1 cellular context compared by ENCODE assay signal in the genomic region with DNA sequence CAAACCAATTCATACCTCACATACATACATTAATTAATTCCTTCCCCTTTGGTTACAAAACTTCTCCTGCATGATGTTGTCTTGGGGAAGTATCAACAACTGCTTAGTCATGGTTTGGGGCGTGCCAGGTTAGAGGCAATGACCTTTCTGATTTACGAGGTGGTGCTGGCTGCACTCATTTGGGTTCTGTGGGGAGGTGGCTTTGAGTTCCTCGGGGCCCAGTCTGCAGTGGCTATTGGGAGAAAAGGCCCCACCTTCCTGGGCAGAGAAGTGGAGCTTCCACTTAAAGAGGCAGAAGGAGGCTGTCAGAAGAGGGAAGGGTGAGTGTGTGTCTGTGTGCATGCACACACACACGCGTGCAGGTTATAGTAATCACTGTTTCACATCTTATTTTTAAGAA.
A peak's percentile ranks its signal among the peaks of the same experiment; 100 is the strongest.
TF ChIP-seq lines count a peak whose summit lies in the region.

No MANE protein-coding gene starts in this region.

TF ChIP-seq in HEK293, 187 proteins besides CTCF, POLR2A, EP300 and RAD21 (continued from another document):
- TF ChIP-seq, protein P1, sequence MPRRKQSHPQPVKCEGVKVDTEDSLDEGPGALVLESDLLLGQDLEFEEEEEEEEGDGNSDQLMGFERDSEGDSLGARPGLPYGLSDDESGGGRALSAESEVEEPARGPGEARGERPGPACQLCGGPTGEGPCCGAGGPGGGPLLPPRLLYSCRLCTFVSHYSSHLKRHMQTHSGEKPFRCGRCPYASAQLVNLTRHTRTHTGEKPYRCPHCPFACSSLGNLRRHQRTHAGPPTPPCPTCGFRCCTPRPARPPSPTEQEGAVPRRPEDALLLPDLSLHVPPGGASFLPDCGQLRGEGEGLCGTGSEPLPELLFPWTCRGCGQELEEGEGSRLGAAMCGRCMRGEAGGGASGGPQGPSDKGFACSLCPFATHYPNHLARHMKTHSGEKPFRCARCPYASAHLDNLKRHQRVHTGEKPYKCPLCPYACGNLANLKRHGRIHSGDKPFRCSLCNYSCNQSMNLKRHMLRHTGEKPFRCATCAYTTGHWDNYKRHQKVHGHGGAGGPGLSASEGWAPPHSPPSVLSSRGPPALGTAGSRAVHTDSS (tag by site-specific recombination; IDR thresholded peaks at IDR 0.05) = no peak
- TF ChIP-seq GLIS1 (tag by site-specific recombination; IDR thresholded peaks at IDR 0.05) (0 out of 2 replicates have a peak, but pooled peaks have one; percentile 7), ZNF175 (tag by site-specific recombination; IDR thresholded peaks at IDR 0.05) (no peak), ZNF174 (tag by site-specific recombination; IDR thresholded peaks at IDR 0.05) (no peak), ZNF10 (tag by site-specific recombination; IDR thresholded peaks at IDR 0.05) (peak; percentile 65; the same call in 1 of the 2 replicates), ZNF112 (tag by site-specific recombination; IDR thresholded peaks at IDR 0.05) (no peak), ZNF768 (tag by site-specific recombination; IDR thresholded peaks at IDR 0.05) (no peak), TRIM28 (IDR thresholded peaks at IDR 0.05; ENCODE audit: borderline replicate concordance, low read length) (no peak), ZNF211 (tag by site-specific recombination; IDR thresholded peaks at IDR 0.05; ENCODE audit: low read depth) (no peak), ZNF202 (tag by site-specific recombination; IDR thresholded peaks at IDR 0.05; ENCODE audit: borderline replicate concordance) (no peak), OVOL3 (tag by site-specific recombination; IDR thresholded peaks at IDR 0.05) (no peak), ZFHX2 (tag by site-specific recombination; conservative IDR thresholded peaks at IDR 0.05) (no peak), ZNF777 (tag by site-specific recombination; IDR thresholded peaks at IDR 0.05; ENCODE audit: borderline replicate concordance) (no peak), ZNF184 (tag by site-specific recombination; IDR thresholded peaks at IDR 0.05) (no peak), ZNF664 (tag by site-specific recombination; IDR thresholded peaks at IDR 0.05) (no peak), ZNF37A (tag by site-specific recombination; IDR thresholded peaks at IDR 0.05) (no peak), GLI2 (tag by site-specific recombination; IDR thresholded peaks at IDR 0.05; ENCODE audit: borderline replicate concordance, low read depth) (no peak), ZNF138 (tag by site-specific recombination; IDR thresholded peaks at IDR 0.05; ENCODE audit: borderline replicate concordance) (no peak), GLIS2 (tag by site-specific recombination; IDR thresholded peaks at IDR 0.05) (peak; percentile 23; the same call in 1 of the 2 replicates), ZNF157 (tag by site-specific recombination; IDR thresholded peaks at IDR 0.05) (no peak), SP3 (tag by site-specific recombination; IDR thresholded peaks at IDR 0.05) (peak; percentile 43; the same call in 1 of the 2 replicates), ZNF2 (tag by site-specific recombination; IDR thresholded peaks at IDR 0.05) (no peak), SETDB1 (IDR thresholded peaks at IDR 0.05; ENCODE audit: insufficient read length, low read length) (no peak), ZNF624 (tag by site-specific recombination; IDR thresholded peaks at IDR 0.05) (no peak), ZBTB7A (tag by site-specific recombination; IDR thresholded peaks at IDR 0.05; ENCODE audit: low read depth) (no peak), MZF1 (tag by site-specific recombination; IDR thresholded peaks at IDR 0.05; ENCODE audit: borderline replicate concordance) (no peak)
- TF ChIP-seq, protein P2, sequence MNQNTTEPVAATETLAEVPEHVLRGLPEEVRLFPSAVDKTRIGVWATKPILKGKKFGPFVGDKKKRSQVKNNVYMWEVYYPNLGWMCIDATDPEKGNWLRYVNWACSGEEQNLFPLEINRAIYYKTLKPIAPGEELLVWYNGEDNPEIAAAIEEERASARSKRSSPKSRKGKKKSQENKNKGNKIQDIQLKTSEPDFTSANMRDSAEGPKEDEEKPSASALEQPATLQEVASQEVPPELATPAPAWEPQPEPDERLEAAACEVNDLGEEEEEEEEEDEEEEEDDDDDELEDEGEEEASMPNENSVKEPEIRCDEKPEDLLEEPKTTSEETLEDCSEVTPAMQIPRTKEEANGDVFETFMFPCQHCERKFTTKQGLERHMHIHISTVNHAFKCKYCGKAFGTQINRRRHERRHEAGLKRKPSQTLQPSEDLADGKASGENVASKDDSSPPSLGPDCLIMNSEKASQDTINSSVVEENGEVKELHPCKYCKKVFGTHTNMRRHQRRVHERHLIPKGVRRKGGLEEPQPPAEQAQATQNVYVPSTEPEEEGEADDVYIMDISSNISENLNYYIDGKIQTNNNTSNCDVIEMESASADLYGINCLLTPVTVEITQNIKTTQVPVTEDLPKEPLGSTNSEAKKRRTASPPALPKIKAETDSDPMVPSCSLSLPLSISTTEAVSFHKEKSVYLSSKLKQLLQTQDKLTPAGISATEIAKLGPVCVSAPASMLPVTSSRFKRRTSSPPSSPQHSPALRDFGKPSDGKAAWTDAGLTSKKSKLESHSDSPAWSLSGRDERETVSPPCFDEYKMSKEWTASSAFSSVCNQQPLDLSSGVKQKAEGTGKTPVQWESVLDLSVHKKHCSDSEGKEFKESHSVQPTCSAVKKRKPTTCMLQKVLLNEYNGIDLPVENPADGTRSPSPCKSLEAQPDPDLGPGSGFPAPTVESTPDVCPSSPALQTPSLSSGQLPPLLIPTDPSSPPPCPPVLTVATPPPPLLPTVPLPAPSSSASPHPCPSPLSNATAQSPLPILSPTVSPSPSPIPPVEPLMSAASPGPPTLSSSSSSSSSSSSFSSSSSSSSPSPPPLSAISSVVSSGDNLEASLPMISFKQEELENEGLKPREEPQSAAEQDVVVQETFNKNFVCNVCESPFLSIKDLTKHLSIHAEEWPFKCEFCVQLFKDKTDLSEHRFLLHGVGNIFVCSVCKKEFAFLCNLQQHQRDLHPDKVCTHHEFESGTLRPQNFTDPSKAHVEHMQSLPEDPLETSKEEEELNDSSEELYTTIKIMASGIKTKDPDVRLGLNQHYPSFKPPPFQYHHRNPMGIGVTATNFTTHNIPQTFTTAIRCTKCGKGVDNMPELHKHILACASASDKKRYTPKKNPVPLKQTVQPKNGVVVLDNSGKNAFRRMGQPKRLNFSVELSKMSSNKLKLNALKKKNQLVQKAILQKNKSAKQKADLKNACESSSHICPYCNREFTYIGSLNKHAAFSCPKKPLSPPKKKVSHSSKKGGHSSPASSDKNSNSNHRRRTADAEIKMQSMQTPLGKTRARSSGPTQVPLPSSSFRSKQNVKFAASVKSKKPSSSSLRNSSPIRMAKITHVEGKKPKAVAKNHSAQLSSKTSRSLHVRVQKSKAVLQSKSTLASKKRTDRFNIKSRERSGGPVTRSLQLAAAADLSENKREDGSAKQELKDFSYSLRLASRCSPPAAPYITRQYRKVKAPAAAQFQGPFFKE (tag by site-specific recombination; IDR thresholded peaks at IDR 0.05; ENCODE audit: borderline replicate concordance) = no peak
- TF ChIP-seq, protein P3, sequence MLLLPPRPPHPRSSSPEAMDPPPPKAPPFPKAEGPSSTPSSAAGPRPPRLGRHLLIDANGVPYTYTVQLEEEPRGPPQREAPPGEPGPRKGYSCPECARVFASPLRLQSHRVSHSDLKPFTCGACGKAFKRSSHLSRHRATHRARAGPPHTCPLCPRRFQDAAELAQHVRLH (tag by site-specific recombination; IDR thresholded peaks at IDR 0.05) = no peak
- TF ChIP-seq, protein P4, sequence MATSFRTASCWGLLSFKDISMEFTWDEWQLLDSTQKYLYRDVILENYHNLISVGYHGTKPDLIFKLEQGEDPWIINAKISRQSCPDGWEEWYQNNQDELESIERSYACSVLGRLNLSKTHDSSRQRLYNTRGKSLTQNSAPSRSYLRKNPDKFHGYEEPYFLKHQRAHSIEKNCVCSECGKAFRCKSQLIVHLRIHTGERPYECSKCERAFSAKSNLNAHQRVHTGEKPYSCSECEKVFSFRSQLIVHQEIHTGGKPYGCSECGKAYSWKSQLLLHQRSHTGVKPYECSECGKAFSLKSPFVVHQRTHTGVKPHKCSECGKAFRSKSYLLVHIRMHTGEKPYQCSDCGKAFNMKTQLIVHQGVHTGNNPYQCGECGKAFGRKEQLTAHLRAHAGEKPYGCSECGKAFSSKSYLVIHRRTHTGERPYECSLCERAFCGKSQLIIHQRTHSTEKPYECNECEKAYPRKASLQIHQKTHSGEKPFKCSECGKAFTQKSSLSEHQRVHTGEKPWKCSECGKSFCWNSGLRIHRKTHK (tag by site-specific recombination; IDR thresholded peaks at IDR 0.05) = no peak
- TF ChIP-seq, protein P5, sequence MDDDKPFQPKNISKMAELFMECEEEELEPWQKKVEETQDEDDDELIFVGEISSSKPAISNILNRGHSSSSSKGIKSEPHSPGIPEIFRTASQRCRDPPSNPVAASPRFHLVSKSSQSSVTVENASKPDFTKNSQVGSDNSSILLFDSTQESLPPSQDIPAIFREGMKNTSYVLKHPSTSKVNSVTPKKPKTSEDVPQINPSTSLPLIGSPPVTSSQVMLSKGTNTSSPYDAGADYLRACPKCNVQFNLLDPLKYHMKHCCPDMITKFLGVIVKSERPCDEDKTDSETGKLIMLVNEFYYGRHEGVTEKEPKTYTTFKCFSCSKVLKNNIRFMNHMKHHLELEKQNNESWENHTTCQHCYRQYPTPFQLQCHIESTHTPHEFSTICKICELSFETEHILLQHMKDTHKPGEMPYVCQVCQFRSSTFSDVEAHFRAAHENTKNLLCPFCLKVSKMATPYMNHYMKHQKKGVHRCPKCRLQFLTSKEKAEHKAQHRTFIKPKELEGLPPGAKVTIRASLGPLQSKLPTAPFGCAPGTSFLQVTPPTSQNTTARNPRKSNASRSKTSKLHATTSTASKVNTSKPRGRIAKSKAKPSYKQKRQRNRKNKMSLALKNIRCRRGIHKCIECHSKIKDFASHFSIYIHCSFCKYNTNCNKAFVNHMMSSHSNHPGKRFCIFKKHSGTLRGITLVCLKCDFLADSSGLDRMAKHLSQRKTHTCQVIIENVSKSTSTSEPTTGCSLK (tag by site-specific recombination; IDR thresholded peaks at IDR 0.05) = no peak
- TF ChIP-seq, protein P6, sequence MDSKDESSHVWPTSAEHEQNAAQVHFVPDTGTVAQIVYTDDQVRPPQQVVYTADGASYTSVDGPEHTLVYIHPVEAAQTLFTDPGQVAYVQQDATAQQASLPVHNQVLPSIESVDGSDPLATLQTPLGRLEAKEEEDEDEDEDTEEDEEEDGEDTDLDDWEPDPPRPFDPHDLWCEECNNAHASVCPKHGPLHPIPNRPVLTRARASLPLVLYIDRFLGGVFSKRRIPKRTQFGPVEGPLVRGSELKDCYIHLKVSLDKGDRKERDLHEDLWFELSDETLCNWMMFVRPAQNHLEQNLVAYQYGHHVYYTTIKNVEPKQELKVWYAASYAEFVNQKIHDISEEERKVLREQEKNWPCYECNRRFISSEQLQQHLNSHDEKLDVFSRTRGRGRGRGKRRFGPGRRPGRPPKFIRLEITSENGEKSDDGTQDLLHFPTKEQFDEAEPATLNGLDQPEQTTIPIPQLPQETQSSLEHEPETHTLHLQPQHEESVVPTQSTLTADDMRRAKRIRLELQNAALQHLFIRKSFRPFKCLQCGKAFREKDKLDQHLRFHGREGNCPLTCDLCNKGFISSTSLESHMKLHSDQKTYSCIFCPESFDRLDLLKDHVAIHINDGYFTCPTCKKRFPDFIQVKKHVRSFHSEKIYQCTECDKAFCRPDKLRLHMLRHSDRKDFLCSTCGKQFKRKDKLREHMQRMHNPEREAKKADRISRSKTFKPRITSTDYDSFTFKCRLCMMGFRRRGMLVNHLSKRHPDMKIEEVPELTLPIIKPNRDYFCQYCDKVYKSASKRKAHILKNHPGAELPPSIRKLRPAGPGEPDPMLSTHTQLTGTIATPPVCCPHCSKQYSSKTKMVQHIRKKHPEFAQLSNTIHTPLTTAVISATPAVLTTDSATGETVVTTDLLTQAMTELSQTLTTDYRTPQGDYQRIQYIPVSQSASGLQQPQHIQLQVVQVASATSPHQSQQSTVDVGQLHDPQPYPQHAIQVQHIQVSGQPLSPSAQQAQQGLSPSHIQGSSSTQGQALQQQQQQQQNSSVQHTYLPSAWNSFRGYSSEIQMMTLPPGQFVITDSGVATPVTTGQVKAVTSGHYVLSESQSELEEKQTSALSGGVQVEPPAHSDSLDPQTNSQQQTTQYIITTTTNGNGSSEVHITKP (tag by site-specific recombination; IDR thresholded peaks at IDR 0.05) = peak; percentile 97
- TF ChIP-seq, protein P7, sequence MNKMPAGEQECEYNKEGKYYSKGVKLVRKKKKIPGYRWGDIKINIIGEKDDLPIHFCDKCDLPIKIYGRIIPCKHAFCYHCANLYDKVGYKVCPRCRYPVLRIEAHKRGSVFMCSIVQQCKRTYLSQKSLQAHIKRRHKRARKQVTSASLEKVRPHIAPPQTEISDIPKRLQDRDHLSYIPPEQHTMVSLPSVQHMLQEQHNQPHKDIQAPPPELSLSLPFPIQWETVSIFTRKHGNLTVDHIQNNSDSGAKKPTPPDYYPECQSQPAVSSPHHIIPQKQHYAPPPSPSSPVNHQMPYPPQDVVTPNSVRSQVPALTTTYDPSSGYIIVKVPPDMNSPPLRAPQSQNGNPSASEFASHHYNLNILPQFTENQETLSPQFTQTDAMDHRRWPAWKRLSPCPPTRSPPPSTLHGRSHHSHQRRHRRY (tag by site-specific recombination; IDR thresholded peaks at IDR 0.05) = no peak
- TF ChIP-seq, protein P8, sequence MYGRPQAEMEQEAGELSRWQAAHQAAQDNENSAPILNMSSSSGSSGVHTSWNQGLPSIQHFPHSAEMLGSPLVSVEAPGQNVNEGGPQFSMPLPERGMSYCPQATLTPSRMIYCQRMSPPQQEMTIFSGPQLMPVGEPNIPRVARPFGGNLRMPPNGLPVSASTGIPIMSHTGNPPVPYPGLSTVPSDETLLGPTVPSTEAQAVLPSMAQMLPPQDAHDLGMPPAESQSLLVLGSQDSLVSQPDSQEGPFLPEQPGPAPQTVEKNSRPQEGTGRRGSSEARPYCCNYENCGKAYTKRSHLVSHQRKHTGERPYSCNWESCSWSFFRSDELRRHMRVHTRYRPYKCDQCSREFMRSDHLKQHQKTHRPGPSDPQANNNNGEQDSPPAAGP (tag by site-specific recombination; IDR thresholded peaks at IDR 0.05) = peak; percentile 68
- TF ChIP-seq, protein P9, sequence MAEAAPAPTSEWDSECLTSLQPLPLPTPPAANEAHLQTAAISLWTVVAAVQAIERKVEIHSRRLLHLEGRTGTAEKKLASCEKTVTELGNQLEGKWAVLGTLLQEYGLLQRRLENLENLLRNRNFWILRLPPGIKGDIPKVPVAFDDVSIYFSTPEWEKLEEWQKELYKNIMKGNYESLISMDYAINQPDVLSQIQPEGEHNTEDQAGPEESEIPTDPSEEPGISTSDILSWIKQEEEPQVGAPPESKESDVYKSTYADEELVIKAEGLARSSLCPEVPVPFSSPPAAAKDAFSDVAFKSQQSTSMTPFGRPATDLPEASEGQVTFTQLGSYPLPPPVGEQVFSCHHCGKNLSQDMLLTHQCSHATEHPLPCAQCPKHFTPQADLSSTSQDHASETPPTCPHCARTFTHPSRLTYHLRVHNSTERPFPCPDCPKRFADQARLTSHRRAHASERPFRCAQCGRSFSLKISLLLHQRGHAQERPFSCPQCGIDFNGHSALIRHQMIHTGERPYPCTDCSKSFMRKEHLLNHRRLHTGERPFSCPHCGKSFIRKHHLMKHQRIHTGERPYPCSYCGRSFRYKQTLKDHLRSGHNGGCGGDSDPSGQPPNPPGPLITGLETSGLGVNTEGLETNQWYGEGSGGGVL (tag by site-specific recombination; IDR thresholded peaks at IDR 0.05) = no peak
TF ChIP-seq in HEK293: peak in this region for 29.
